10 cellular contexts compared by ENCODE assay signal in genomic region chr6:72521684-72522083, GRCh38.
"Had no signal": no experiment of that assay in that cellular context is flagged by ENCODE, and none has a peak within 500 bp of the region (broad histone marks: within the 10 kb centered on the region; RNA-seq: fewer than 3 reads in every experiment).

No MANE protein-coding gene starts in this region.

- H3K4me1 Mint-ChIP-seq: GM23338 had no signal

- H3K4me3 Mint-ChIP-seq: GM23338, H9, HFFc6 had no signal

- FAIRE-seq: H1, H54 had no signal

- H2AFZ ChIP-seq: GM23338 had no signal

- H3K4me2 ChIP-seq: GM23338 had no signal

- ATAC-seq: GM23338, HCT116 had no signal

- H3K4me3 ChIP-seq: GM23338, HAP-1 had no signal

- H3K4me1 ChIP-seq: HAP-1 had no signal

- DNase-seq: GOT3, H7, H9, HCEC 1CT, HFFc6 had no signal

- H3K27ac Mint-ChIP-seq: GM23338, H9, HFFc6 had no signal

- H3K36me3 ChIP-seq: HAP-1 had no signal

- H3K9me3 Mint-ChIP-seq: GM23338, H9, HFFc6 had no signal

- H3K9me3 ChIP-seq: HAP-1 had no signal
